In the genomic region with DNA sequence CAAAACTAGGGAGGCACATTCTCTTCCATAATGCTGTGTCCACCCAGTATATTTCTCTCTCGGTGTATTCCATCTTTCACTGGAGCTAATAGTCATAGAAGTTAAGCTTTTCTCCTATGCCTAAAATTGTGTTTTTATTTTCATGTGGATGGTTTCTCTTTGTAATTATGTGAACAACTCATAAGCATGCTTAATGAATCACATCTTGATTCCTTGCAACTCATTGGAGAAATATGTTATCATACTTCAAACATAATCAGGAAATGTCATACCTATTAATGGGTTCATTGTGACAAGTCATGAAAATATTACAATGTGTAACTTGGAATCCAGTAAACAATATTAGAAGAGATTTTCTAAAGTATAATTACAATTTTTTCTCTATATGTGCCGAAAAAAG, we compare ENCODE assay signal across 24 cellular contexts.
DNase-seq lines count a peak whose midpoint lies in the region; ATAC-seq and TF ChIP-seq lines count a peak whose summit lies in the region.
"Had no signal": no experiment of that assay in that cellular context is flagged by ENCODE, and none has a peak within 500 bp of the region (broad histone marks: within the 10 kb centered on the region; RNA-seq: fewer than 3 reads in every experiment).

No MANE protein-coding gene starts in this region.

- no peak for TF ChIP-seq CTCF in HFFc6 (IDR thresholded peaks at IDR 0.05)
- TF ChIP-seq CTCF in right lobe of liver (IDR thresholded peaks at IDR 0.05) = no peak

- 72% methylated on average over 2 of the region's 2 CpGs for WGBS in right lobe of liver (ENCODE audit: insufficient coverage, low coverage, low lambda C conversion rate, missing lambda C conversion rate)

- TF ChIP-seq POLR2A in right lobe of liver (IDR thresholded peaks at IDR 0.05) = no peak

- H3K4me1 Mint-ChIP-seq in HFFc6 (ENCODE audit: low read depth) = peaks cover 81% of the 10 kb centered on the region
- H3K4me1 Mint-ChIP-seq: T-helper 17 cell had no signal

- no peak overlapping the region for H3K4me3 ChIP-seq in right lobe of liver
- H3K4me3 ChIP-seq: BLaER1 treated with 17β-estradiol and CSF1 and Interleukin-3, amounts not matched to agents 10 nM and 100 nM; body of pancreas; GM23338; heart right ventricle; neural progenitor cell; upper lobe of left lung had no signal

- H3K36me3 Mint-ChIP-seq in HFFc6 (ENCODE audit: low read depth) = peaks cover 18% of the 10 kb centered on the region; the same call in 1 of the 2 replicates
- H3K36me3 Mint-ChIP-seq: neural progenitor cell had no signal

- H3K4me1 ChIP-seq in right lobe of liver = no peaks in the 10 kb centered on the region
- H3K4me1 ChIP-seq: BLaER1 treated with 17β-estradiol and CSF1 and Interleukin-3, amounts not matched to agents 10 nM and 100 nM; body of pancreas; upper lobe of left lung had no signal

- DNase-seq in AG08396 (ENCODE audit: low spot score) (peak; percentile 34), HFFc6 (peak; percentile 65), amniotic epithelial cell (ENCODE audit: low read depth) (peak; percentile 70), iris pigment epithelial cell (ENCODE audit: low read depth) (peak; percentile 56), right lobe of liver (no peak)
- no peak for DNase-seq in activated CD4-positive, CD25-positive, alpha-beta regulatory T cell treated with anti-CD3 and anti-CD28 coated beads, Interleukin-2, amount 50 U/mL, for 72 hours
- DNase-seq in activated naive CD4-positive, alpha-beta T cell (lab: John Stamatoyannopoulos, UW) = no peak
- DNase-seq: activated CD4-positive, alpha-beta T cell treated with anti-CD3 and anti-CD28 coated beads for 4 hours; activated gamma-delta T cell; body of pancreas; heart right ventricle; KBM-7; left colon; NCI-H1436; NCI-H2081 treated with DMSO at 0.1 percent for 48 hours; NCI-H774; right cardiac atrium; stimulated activated CD4-positive, alpha-beta T cell treated with anti-CD3 and anti-CD28 coated beads, Interleukin-2, amount 100 ng/mL, for 48 hours; T-helper 17 cell; upper lobe of left lung had no signal

- no peaks in the 10 kb centered on the region for H3K27me3 ChIP-seq in right lobe of liver
- H3K27me3 ChIP-seq: BLaER1 treated with 17β-estradiol and CSF1 and Interleukin-3, amounts not matched to agents 10 nM and 100 nM; body of pancreas; neural progenitor cell; upper lobe of left lung had no signal

- H3K27ac Mint-ChIP-seq in HFFc6 = peak overlapping the region; percentile 80
- H3K27ac Mint-ChIP-seq: GM23338, neural progenitor cell, T-helper 17 cell had no signal

- no peaks in the 10 kb centered on the region for H3K27me3 Mint-ChIP-seq in HFFc6 (ENCODE audit: insufficient read depth)
- H3K27me3 Mint-ChIP-seq: T-helper 17 cell had no signal

- H3K9me3 Mint-ChIP-seq in HFFc6 = no peaks in the 10 kb centered on the region; the same call in 1 of the 2 replicates

- no peak overlapping the region for H3K27ac ChIP-seq in right lobe of liver
- H3K27ac ChIP-seq: BLaER1 treated with 17β-estradiol and CSF1 and Interleukin-3, amounts not matched to agents 10 nM and 100 nM; body of pancreas; heart right ventricle; neural progenitor cell; upper lobe of left lung had no signal

- intact Hi-C loops in right lobe of liver (cut with DNase I) = no loop called here

- H3K36me3 ChIP-seq in right lobe of liver = no peaks in the 10 kb centered on the region
- H3K36me3 ChIP-seq: heart right ventricle, neural progenitor cell, upper lobe of left lung had no signal

- H3K9me3 ChIP-seq in right lobe of liver = no peaks in the 10 kb centered on the region
- H3K9me3 ChIP-seq: body of pancreas, heart right ventricle, upper lobe of left lung had no signal

- no peak for ATAC-seq in GM19463 (IDR thresholded peaks at IDR 0.05; ENCODE audit: unreplicated experiment)
- no peak for ATAC-seq in right lobe of liver
- ATAC-seq: body of pancreas, GM23338, heart right ventricle, left colon, right cardiac atrium, T-helper 17 cell had no signal

- H3K4me3 Mint-ChIP-seq in HFFc6 = peak overlapping the region; percentile 77
- H3K4me3 Mint-ChIP-seq: GM23338, neural progenitor cell, T-helper 17 cell had no signal

Comparison
In these comparisons a context has a peak if more than half of its experiments do, and no peak if none do; other contexts are left out.
1. DNase-seq: peak in AG08396 (single experiment), HFFc6 (single experiment), amniotic epithelial cell (single experiment) and iris pigment epithelial cell (single experiment); none in activated CD4-positive, CD25-positive, alpha-beta regulatory T cell treated with anti-CD3 and anti-CD28 coated beads, Interleukin-2, amount 50 U/mL, for 72 hours (single experiment), activated naive CD4-positive, alpha-beta T cell (0 of 4) and right lobe of liver (0 of 3).